Comparison of ENCODE assay signal across 1 cellular context in the genomic region with DNA sequence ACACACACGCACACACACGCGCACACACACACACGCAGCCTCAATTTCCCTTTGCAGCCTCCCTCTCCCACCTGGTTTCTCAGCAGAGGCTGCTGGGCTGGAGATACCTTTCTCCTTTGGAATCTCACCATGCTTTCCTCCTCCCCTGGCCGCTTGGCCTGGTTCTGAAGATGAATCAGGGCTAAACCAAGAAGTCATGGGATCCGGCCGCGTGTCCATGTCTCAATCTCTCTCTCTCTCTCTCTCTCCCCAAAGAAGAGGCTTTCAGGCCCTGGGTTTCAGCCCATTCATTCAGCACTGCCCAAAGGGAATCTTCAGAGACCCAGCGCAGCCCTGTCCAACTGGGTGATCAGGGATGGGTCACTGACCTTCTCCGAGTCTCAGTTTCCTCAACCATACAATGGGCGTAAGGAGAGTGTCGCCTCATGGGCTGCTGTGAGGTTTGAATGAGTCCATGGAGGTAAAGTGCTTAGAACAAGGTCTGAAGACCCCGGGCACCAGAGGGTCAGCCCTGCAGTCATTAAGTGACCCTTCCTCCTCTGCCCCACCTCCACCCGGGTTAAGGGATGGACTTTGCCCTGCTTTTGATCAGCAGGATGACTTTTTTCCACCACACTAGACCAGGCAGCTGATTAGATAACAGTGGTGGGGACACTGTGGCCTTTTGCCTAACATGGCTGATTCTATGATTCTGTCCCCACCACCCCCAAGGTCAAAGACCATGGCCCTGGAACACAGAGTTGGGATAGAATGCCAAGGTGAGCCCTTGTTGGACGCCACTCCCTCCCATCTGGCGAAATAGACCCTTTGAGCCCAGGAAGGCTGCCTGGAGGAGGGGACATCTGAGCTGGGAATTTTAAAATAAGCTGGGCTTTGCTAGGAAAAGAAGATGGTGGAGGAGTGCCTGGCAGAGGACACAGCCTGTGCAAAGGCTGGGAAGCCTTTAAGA.
TF ChIP-seq lines count a peak whose summit lies in the region.

No MANE protein-coding gene starts in this region.

TF ChIP-seq in HepG2, 621 proteins besides CTCF, POLR2A, EP300 and RAD21 (continued from another document and continues in another):
- TF ChIP-seq FOXK1 (CRISPR knock-in tag; IDR thresholded peaks at IDR 0.05; ENCODE audit: borderline replicate concordance, low read depth) (peak; percentile 65; the same call in 1 of the 2 replicates), ZNF317 (CRISPR knock-in tag; IDR thresholded peaks at IDR 0.05) (peak; percentile 60), ZNF660 (CRISPR knock-in tag; IDR thresholded peaks at IDR 0.05; ENCODE audit: borderline replicate concordance, low read depth) (no peak), ZNF839 (CRISPR knock-in tag; IDR thresholded peaks at IDR 0.05; ENCODE audit: borderline replicate concordance) (no peak), NCOA5 (CRISPR knock-in tag; IDR thresholded peaks at IDR 0.05) (no peak), FOXP1 (IDR thresholded peaks at IDR 0.05) (no peak), FOXP1 (CRISPR knock-in tag; IDR thresholded peaks at IDR 0.05) (peak; percentile 74), ARNTL (CRISPR knock-in tag; IDR thresholded peaks at IDR 0.05) (peak; percentile 82), XBP1 (CRISPR knock-in tag; IDR thresholded peaks at IDR 0.05) (no peak), IRF2 (CRISPR knock-in tag; IDR thresholded peaks at IDR 0.05) (peak; percentile 78), MED13 (CRISPR knock-in tag; IDR thresholded peaks at IDR 0.05) (peak; percentile 87; the same call in 1 of the 2 replicates), ZNF780A (CRISPR knock-in tag; IDR thresholded peaks at IDR 0.05) (no peak), ZNF879 (CRISPR knock-in tag; IDR thresholded peaks at IDR 0.05) (0 out of 2 replicates have a peak, but pooled peaks have one; percentile 22), ATF7-NPFF (CRISPR knock-in tag; IDR thresholded peaks at IDR 0.05; ENCODE audit: low read depth) (0 out of 2 replicates have a peak, but pooled peaks have one; percentile 45), ELF1 (CRISPR knock-in tag; IDR thresholded peaks at IDR 0.05) (no peak), ZFP41 (CRISPR knock-in tag; IDR thresholded peaks at IDR 0.05; ENCODE audit: borderline replicate concordance) (no peak), KDM1A (CRISPR knock-in tag; IDR thresholded peaks at IDR 0.05) (peak; percentile 65), CCAR2 (optimal IDR thresholded peaks at IDR 0.05; ENCODE audit: low read depth, low read length) (no peak), KAT7 (CRISPR knock-in tag; IDR thresholded peaks at IDR 0.05; ENCODE audit: borderline replicate concordance) (0 out of 2 replicates have a peak, but pooled peaks have one; percentile 36), PHF20 (CRISPR knock-in tag; IDR thresholded peaks at IDR 0.05) (peak; percentile 26; the same call in 1 of the 2 replicates), FOXK2 (IDR thresholded peaks at IDR 0.05) (no peak; the same call in 1 of the 2 replicates), ZNF552 (CRISPR knock-in tag; IDR thresholded peaks at IDR 0.05; ENCODE audit: borderline replicate concordance) (no peak), ELF3 (CRISPR knock-in tag; IDR thresholded peaks at IDR 0.05) (peak; percentile 80), ZFX (CRISPR knock-in tag; IDR thresholded peaks at IDR 0.05; ENCODE audit: low read depth) (peak; percentile 52; the same call in 1 of the 2 replicates), BRD4 (CRISPR knock-in tag; IDR thresholded peaks at IDR 0.05) (no peak), DPF2 (CRISPR knock-in tag; IDR thresholded peaks at IDR 0.05; ENCODE audit: borderline replicate concordance, low read depth) (peak; percentile 92), SSRP1 (CRISPR knock-in tag; IDR thresholded peaks at IDR 0.05) (no peak; the same call in 1 of the 2 replicates), FOXJ3 (CRISPR knock-in tag; IDR thresholded peaks at IDR 0.05; ENCODE audit: borderline replicate concordance) (peak; percentile 86; the same call in 1 of the 2 replicates), SOX13 (IDR thresholded peaks at IDR 0.05) (no peak; the same call in 1 of the 2 replicates), SOX13 (CRISPR knock-in tag; conservative IDR thresholded peaks at IDR 0.05 in 1 of 2, IDR thresholded peaks at IDR 0.05 in 1 of 2) (peak in 1 of 2 experiments; percentile 84; a peak in 2 of 4 replicates)
- TF ChIP-seq, protein P1, sequence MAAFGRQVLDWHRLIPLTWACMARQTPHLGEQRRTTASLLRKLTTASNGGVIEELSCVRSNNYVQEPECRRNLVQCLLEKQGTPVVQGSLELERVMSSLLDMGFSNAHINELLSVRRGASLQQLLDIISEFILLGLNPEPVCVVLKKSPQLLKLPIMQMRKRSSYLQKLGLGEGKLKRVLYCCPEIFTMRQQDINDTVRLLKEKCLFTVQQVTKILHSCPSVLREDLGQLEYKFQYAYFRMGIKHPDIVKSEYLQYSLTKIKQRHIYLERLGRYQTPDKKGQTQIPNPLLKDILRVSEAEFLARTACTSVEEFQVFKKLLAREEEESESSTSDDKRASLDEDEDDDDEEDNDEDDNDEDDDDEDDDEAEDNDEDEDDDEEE (CRISPR knock-in tag; IDR thresholded peaks at IDR 0.05), result no peak
- TF ChIP-seq, protein P2, sequence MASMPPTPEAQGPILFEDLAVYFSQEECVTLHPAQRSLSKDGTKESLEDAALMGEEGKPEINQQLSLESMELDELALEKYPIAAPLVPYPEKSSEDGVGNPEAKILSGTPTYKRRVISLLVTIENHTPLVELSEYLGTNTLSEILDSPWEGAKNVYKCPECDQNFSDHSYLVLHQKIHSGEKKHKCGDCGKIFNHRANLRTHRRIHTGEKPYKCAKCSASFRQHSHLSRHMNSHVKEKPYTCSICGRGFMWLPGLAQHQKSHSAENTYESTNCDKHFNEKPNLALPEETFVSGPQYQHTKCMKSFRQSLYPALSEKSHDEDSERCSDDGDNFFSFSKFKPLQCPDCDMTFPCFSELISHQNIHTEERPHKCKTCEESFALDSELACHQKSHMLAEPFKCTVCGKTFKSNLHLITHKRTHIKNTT (CRISPR knock-in tag; IDR thresholded peaks at IDR 0.05), result no peak
- TF ChIP-seq, protein P3, sequence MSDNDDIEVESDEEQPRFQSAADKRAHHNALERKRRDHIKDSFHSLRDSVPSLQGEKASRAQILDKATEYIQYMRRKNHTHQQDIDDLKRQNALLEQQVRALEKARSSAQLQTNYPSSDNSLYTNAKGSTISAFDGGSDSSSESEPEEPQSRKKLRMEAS (IDR thresholded peaks at IDR 0.05), result peak; percentile 68; the same call in 1 of the 2 replicates
- TF ChIP-seq, protein P4, sequence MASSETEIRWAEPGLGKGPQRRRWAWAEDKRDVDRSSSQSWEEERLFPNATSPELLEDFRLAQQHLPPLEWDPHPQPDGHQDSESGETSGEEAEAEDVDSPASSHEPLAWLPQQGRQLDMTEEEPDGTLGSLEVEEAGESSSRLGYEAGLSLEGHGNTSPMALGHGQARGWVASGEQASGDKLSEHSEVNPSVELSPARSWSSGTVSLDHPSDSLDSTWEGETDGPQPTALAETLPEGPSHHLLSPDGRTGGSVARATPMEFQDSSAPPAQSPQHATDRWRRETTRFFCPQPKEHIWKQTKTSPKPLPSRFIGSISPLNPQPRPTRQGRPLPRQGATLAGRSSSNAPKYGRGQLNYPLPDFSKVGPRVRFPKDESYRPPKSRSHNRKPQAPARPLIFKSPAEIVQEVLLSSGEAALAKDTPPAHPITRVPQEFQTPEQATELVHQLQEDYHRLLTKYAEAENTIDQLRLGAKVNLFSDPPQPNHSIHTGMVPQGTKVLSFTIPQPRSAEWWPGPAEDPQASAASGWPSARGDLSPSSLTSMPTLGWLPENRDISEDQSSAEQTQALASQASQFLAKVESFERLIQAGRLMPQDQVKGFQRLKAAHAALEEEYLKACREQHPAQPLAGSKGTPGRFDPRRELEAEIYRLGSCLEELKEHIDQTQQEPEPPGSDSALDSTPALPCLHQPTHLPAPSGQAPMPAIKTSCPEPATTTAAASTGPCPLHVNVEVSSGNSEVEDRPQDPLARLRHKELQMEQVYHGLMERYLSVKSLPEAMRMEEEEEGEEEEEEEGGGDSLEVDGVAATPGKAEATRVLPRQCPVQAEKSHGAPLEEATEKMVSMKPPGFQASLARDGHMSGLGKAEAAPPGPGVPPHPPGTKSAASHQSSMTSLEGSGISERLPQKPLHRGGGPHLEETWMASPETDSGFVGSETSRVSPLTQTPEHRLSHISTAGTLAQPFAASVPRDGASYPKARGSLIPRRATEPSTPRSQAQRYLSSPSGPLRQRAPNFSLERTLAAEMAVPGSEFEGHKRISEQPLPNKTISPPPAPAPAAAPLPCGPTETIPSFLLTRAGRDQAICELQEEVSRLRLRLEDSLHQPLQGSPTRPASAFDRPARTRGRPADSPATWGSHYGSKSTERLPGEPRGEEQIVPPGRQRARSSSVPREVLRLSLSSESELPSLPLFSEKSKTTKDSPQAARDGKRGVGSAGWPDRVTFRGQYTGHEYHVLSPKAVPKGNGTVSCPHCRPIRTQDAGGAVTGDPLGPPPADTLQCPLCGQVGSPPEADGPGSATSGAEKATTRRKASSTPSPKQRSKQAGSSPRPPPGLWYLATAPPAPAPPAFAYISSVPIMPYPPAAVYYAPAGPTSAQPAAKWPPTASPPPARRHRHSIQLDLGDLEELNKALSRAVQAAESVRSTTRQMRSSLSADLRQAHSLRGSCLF (CRISPR knock-in tag; IDR thresholded peaks at IDR 0.05; ENCODE audit: borderline replicate concordance), result no peak
- TF ChIP-seq, protein P5, sequence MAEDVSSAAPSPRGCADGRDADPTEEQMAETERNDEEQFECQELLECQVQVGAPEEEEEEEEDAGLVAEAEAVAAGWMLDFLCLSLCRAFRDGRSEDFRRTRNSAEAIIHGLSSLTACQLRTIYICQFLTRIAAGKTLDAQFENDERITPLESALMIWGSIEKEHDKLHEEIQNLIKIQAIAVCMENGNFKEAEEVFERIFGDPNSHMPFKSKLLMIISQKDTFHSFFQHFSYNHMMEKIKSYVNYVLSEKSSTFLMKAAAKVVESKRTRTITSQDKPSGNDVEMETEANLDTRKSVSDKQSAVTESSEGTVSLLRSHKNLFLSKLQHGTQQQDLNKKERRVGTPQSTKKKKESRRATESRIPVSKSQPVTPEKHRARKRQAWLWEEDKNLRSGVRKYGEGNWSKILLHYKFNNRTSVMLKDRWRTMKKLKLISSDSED (CRISPR knock-in tag; IDR thresholded peaks at IDR 0.05), result no peak
- TF ChIP-seq, protein P6, sequence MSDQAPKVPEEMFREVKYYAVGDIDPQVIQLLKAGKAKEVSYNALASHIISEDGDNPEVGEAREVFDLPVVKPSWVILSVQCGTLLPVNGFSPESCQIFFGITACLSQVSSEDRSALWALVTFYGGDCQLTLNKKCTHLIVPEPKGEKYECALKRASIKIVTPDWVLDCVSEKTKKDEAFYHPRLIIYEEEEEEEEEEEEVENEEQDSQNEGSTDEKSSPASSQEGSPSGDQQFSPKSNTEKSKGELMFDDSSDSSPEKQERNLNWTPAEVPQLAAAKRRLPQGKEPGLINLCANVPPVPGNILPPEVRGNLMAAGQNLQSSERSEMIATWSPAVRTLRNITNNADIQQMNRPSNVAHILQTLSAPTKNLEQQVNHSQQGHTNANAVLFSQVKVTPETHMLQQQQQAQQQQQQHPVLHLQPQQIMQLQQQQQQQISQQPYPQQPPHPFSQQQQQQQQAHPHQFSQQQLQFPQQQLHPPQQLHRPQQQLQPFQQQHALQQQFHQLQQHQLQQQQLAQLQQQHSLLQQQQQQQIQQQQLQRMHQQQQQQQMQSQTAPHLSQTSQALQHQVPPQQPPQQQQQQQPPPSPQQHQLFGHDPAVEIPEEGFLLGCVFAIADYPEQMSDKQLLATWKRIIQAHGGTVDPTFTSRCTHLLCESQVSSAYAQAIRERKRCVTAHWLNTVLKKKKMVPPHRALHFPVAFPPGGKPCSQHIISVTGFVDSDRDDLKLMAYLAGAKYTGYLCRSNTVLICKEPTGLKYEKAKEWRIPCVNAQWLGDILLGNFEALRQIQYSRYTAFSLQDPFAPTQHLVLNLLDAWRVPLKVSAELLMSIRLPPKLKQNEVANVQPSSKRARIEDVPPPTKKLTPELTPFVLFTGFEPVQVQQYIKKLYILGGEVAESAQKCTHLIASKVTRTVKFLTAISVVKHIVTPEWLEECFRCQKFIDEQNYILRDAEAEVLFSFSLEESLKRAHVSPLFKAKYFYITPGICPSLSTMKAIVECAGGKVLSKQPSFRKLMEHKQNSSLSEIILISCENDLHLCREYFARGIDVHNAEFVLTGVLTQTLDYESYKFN (CRISPR knock-in tag; conservative IDR thresholded peaks at IDR 0.05), result peak; percentile 98
- TF ChIP-seq, protein P7, sequence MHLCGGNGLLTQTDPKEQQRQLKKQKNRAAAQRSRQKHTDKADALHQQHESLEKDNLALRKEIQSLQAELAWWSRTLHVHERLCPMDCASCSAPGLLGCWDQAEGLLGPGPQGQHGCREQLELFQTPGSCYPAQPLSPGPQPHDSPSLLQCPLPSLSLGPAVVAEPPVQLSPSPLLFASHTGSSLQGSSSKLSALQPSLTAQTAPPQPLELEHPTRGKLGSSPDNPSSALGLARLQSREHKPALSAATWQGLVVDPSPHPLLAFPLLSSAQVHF (CRISPR knock-in tag; IDR thresholded peaks at IDR 0.05), result no peak
- TF ChIP-seq, protein P8, sequence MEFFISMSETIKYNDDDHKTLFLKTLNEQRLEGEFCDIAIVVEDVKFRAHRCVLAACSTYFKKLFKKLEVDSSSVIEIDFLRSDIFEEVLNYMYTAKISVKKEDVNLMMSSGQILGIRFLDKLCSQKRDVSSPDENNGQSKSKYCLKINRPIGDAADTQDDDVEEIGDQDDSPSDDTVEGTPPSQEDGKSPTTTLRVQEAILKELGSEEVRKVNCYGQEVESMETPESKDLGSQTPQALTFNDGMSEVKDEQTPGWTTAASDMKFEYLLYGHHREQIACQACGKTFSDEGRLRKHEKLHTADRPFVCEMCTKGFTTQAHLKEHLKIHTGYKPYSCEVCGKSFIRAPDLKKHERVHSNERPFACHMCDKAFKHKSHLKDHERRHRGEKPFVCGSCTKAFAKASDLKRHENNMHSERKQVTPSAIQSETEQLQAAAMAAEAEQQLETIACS (CRISPR knock-in tag; IDR thresholded peaks at IDR 0.05), result no peak
